ENCODE assay signal across 8 cellular contexts in the genomic region with DNA sequence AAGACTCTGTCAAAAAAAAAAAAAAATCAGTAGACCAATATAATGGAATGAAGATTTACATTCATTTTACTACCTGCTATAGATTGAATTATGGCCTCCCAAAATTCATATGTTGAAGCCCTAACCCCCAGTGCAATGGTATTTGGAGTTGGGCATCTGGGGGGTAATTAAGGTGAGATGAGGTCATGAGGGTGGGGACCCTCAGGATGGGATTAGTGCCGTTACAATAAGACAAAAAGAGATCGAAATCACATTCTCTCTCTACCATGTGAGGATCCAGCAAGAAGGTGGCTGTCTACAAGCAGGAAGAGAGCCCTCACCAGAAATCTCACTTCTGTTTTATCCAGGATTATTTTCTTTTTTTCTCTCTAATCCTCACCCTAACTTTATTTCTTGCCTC.
"Had no signal": no experiment of that assay in that cellular context is flagged by ENCODE, and none has a peak within 500 bp of the region (broad histone marks: within the 10 kb centered on the region; RNA-seq: fewer than 3 reads in every experiment).

No MANE protein-coding gene starts in this region.

- DNase-seq: GDM1, GF-D8 had no signal

- FAIRE-seq: G401.6, GM12878, GM12891, GM12892, GM18507, GM19239 had no signal

- ATAC-seq: GM12878 had no signal

- H3K4me3 ChIP-seq: GM12878 had no signal
